In the genomic region with DNA sequence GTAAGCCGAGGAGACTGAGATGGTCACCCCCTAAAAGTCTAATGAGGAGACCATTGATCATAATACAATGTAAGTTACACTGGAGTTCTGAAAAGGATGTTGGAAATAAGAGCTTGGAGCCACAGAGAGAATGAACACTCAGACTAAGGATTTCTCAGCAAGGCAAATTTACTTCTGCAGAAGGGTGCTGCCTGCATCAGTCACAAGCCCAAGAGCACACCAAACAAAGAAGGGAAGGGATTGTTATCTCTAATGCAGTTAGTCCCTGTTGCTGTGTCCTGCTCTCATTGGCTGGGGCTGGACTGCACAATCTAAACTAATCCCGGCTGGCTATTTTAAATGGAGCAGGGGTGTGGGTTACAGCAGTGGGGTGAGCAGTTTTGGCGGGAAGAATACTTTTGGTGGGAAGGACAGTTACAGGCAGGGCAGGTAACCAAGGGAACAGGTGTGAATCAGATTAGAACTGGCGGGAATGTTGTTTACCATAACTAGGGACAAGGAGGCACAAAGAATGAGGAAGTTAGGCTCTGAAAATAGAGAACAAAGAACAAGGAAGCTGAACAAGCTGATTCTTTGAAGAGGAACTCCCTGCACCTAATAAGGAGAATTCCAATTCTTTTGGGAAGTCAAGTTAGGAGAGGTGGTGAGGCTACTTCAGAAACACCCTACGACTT, we compare ENCODE assay signal across 26 cellular contexts. TPM values are rescaled to one million over a fixed set of nuclear protein-coding genes. Genes with fewer than 3 reads are reported as not detected.
A peak's percentile ranks its signal among the peaks of the same experiment; 100 is the strongest.
DNase-seq lines count a peak whose midpoint lies in the region; ATAC-seq and TF ChIP-seq lines count a peak whose summit lies in the region.
"Had no signal": no experiment of that assay in that cellular context is flagged by ENCODE, and none has a peak within 500 bp of the region (broad histone marks: within the 10 kb centered on the region; RNA-seq: fewer than 3 reads in every experiment).

No MANE protein-coding gene starts in this region.

- no peaks in the 10 kb centered on the region for H3K4me1 ChIP-seq in hepatocyte (ENCODE audit: insufficient read depth)
- H3K4me1 ChIP-seq: esophagus squamous epithelium, gastroesophageal sphincter, pancreas, SJCRH30, testis, vagina had no signal

- H2AFZ ChIP-seq in hepatocyte: no peak overlapping the region

- H3K27me3 ChIP-seq in hepatocyte: no peaks in the 10 kb centered on the region
- H3K27me3 ChIP-seq: esophagus squamous epithelium, gastroesophageal sphincter, pancreas, SJCRH30, testis, vagina had no signal

- no peak for TF ChIP-seq CTCF in hepatocyte (IDR thresholded peaks at IDR 0.05; ENCODE audit: poor library complexity)

- CTCF ChIA-PET in HEK293T (lab: Yijun Ruan, JAX): no interaction called here

- in situ Hi-C loops in Caki2 (cut with HindIII; ENCODE audit: low pct_unique_long_range_greater_than_20kb, low sequenced_read_pairs): no loop called here

- POLR2A ChIA-PET in HEK293T (lab: Yijun Ruan, JAX): no interaction called here

- no peaks in the 10 kb centered on the region for H3K79me2 ChIP-seq in hepatocyte

- H3K27ac ChIP-seq in hepatocyte: peak overlapping the region; percentile 67
- H3K27ac ChIP-seq: esophagus squamous epithelium, gastroesophageal sphincter, pancreas, SJCRH30, testis, vagina had no signal

- no peaks in the 10 kb centered on the region for H3K9me2 ChIP-seq in hepatocyte (replicated peaks; ENCODE audit: insufficient read depth)

- no peak overlapping the region for H3K4me2 ChIP-seq in hepatocyte

- DNase-seq in Caki2 (ENCODE audit: low read depth) (peak; percentile 29), HEK293T (ENCODE audit: extremely low spot score) (no peak), RKO (ENCODE audit: low spot score) (peak; percentile 30), hepatocyte (ENCODE audit: low spot score) (peak; percentile 9), NK-92 (lab: John Stamatoyannopoulos, UW; ENCODE audit: unreplicated experiment) (no peak), H4 (ENCODE audit: low spot score) (no peak), hepatic stellate cell (ENCODE audit: low spot score) (no peak)
- DNase-seq: activated naive CD4-positive, alpha-beta T cell; activated T-cell treated with anti-CD3 and anti-CD28 coated beads, Interleukin-2, amount 50 U/mL, for 24 hours; CD4-positive, CD25-positive, alpha-beta regulatory T cell; effector memory CD4-positive, alpha-beta T cell; esophagus squamous epithelium; Karpas-422; mucosa of descending colon; NCI-H1105 treated with DMSO at 0.1 percent for 48 hours; NCI-H2029 treated with DMSO at 0.1 percent for 48 hours; pancreas; right cardiac atrium; SJCRH30; stimulated activated CD4-positive, alpha-beta T cell treated with anti-CD3 and anti-CD28 coated beads, Interleukin-4, amount 100 ng/mL, for 1 hour; stimulated activated naive B cell treated with anti-CD40 and anti-IgM and Interleukin-4, amounts not matched to agents 10 μg/mL and 1 μg/mL and 100 μg/mL, for 72 hours; testis had no signal

- ATAC-seq in GM21526 (IDR thresholded peaks at IDR 0.05; ENCODE audit: low FRiP score, unreplicated experiment): no peak
- ATAC-seq: gastroesophageal sphincter; mucosa of descending colon; Panc1; pancreas; right cardiac atrium; stimulated activated naive B cell treated with anti-CD40 and anti-IgM and Interleukin-4, amounts not matched to agents 10 μg/mL and 1 μg/mL and 100 μg/mL, for 72 hours had no signal

- 90% methylated on average over 5 of the region's 5 CpGs for WGBS in hepatocyte (ENCODE audit: low lambda C conversion rate, missing lambda C conversion rate)

- no peaks in the 10 kb centered on the region for H4K20me1 ChIP-seq in hepatocyte (ENCODE audit: insufficient read depth, poor library complexity, severe bottlenecking)

- no peaks in the 10 kb centered on the region for H3K36me3 ChIP-seq in hepatocyte (replicated peaks; ENCODE audit: insufficient read depth, low read depth)
- H3K36me3 ChIP-seq: esophagus squamous epithelium, gastroesophageal sphincter, pancreas, SJCRH30, vagina had no signal

- H3K4me3 ChIP-seq in hepatocyte: no peak overlapping the region
- H3K4me3 ChIP-seq: esophagus squamous epithelium, gastroesophageal sphincter, mucosa of descending colon, pancreas, SJCRH30, testis, vagina had no signal

- no peaks in the 10 kb centered on the region for H3K9me3 ChIP-seq in hepatocyte (ENCODE audit: low read depth)
- H3K9me3 ChIP-seq: pancreas, testis had no signal

TF ChIP-seq in HEK293T, 16 proteins besides CTCF, POLR2A, EP300 and RAD21:
- TF ChIP-seq LEF1 (IDR thresholded peaks at IDR 0.05; ENCODE audit: borderline replicate concordance) (no peak), PKNOX1 (IDR thresholded peaks at IDR 0.05) (no peak), L3MBTL2 (conservative IDR thresholded peaks at IDR 0.05) (0 out of 2 replicates have a peak, but pooled peaks have one; percentile 23), SP1 (IDR thresholded peaks at IDR 0.05) (no peak), FOXM1 (IDR thresholded peaks at IDR 0.05; ENCODE audit: borderline replicate concordance) (no peak), HDGF (IDR thresholded peaks at IDR 0.05; ENCODE audit: borderline replicate concordance) (no peak), TARDBP (IDR thresholded peaks at IDR 0.05) (no peak)
TF ChIP-seq in HEK293T: peak in this region for 1.

RNA-seq across cellular contexts. Expression of gene TRIM24, which starts 30.3 kb away (rescaled TPM):
- 7.6 and 10.4 TPM in 2 replicates for total RNA-seq in Caki2 (2014; rRNA removed; shearing (Covaris generic); ENCODE audit: low replicate concordance)
- total RNA-seq in hepatocyte: 63.1 and 64.1 TPM in 2 replicates
- polyA plus RNA-seq in hepatocyte: 46.8 and 47.8 TPM in 2 replicates
- total RNA-seq in H4 (2014; rRNA removed; shearing (Covaris generic)): 12.4 and 20.6 TPM in 2 replicates

Comparison
In these comparisons a context has a peak if more than half of its experiments do, and no peak if none do; other contexts are left out.
1. DNase-seq: peak in Caki2 (single experiment), RKO (single experiment) and hepatocyte (single experiment); none in HEK293T (single experiment), NK-92 (single experiment), H4 (single experiment) and hepatic stellate cell (single experiment).